Comparison of ENCODE assay signal across 8 cellular contexts in the genomic region with DNA sequence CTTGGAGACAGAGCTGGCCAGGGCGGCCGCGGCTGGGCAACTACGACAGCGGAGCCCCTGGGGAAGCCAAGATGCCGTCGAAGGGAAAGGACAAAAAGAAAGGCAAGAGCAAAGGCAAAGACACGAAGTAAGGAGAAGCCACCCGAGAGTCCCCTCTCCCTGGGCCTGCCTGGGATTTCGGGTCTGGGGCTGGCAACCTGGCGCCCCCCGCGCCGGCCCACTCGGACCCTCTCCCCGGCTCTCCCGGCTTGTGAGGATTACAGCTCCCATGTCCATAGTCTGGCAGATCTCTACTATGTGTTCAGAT. TPM values are rescaled to one million over a fixed set of nuclear protein-coding genes. Genes with fewer than 3 reads are reported as not detected.
DNase-seq lines count a peak whose midpoint lies in the region; TF ChIP-seq lines count a peak whose summit lies in the region.

No MANE protein-coding gene starts in this region.

- peak overlapping the region; percentile 94 to 99 (median 98) for H3K27ac Mint-ChIP-seq in CD4-positive, alpha-beta memory T cell
- H3K27ac Mint-ChIP-seq in neural crest cell (ENCODE audit: unreplicated experiment), result peak overlapping the region; percentile 63

- no peaks in the 10 kb centered on the region for H3K9me3 ChIP-seq in CD4-positive, alpha-beta memory T cell (ENCODE audit: control insufficient read depth in 1 of 2, low read length in 2 of 2)
- H3K9me3 ChIP-seq in duodenal mucosa (ENCODE audit: control insufficient read depth in 1 of 2, low read length in 2 of 2), result no peaks in the 10 kb centered on the region

- peaks cover 0 to 5% of the 10 kb centered on the region in 2 donors for H3K36me3 Mint-ChIP-seq in CD4-positive, alpha-beta memory T cell
- no peaks in the 10 kb centered on the region for H3K36me3 Mint-ChIP-seq in neural crest cell (ENCODE audit: low read depth)

- peak overlapping the region; percentile 63 to 97 for H3K9ac ChIP-seq in duodenal mucosa (ENCODE audit: low read depth in 1 of 2, low read length in 2 of 2)

- no peak for DNase-seq in CD4-positive, alpha-beta memory T cell
- DNase-seq in LNCaP clone FGC (ENCODE audit: low read depth) (no peak), neural crest cell (ENCODE audit: low read depth, low spot score) (no peak), NCI-H524 (lab: John Stamatoyannopoulos, UW) (no peak), cerebellum (ENCODE audit: low spot score) (no peak), NCI-H510A (lab: John Stamatoyannopoulos, UW) (no peak), pons (ENCODE audit: low spot score) (no peak)

- H3K9me3 Mint-ChIP-seq in CD4-positive, alpha-beta memory T cell, result no peaks in the 10 kb centered on the region
- no peaks in the 10 kb centered on the region for H3K9me3 Mint-ChIP-seq in neural crest cell

- H3K36me3 ChIP-seq in CD4-positive, alpha-beta memory T cell (ENCODE audit: insufficient read depth, low read length), result no peaks in the 10 kb centered on the region
- H3K36me3 ChIP-seq in duodenal mucosa (ENCODE audit: control insufficient read depth in 1 of 2, insufficient read depth in 2 of 2, low read length in 2 of 2), result no peaks in the 10 kb centered on the region

- CTCF ChIA-PET in CD4-positive, alpha-beta memory T cell (lab: Charles Lee; ENCODE audit: partially characterized antibody), result interaction anchor here (1.4 to 1.5 kb wide), 2 partner anchors 10 to 69 kb away, joined by 3 to 4 read pairs; a partner anchor contains a TSS

- intact Hi-C loops in CD4-positive, alpha-beta memory T cell (cut with micrococcal nuclease), result loop anchor here (1.0 to 2.0 kb wide), 3 partner anchors 65 to 529 kb away; a partner anchor contains a TSS

- no peaks in the 10 kb centered on the region for H3K27me3 Mint-ChIP-seq in CD4-positive, alpha-beta memory T cell
- no peaks in the 10 kb centered on the region for H3K27me3 Mint-ChIP-seq in neural crest cell (ENCODE audit: low read depth)

- peak overlapping the region; percentile 92 for H3K27ac ChIP-seq in CD4-positive, alpha-beta memory T cell (ENCODE audit: low read depth, low read length)
- peak overlapping the region; percentile 66 for H3K27ac ChIP-seq in duodenal mucosa (ENCODE audit: low read depth, low read length)

- no peak for TF ChIP-seq CTCF in LNCaP clone FGC (IDR thresholded peaks at IDR 0.05; ENCODE audit: control insufficient read depth, extremely low read depth, insufficient read depth)
- no peak for TF ChIP-seq CTCF in neural crest cell (conservative IDR thresholded peaks at IDR 0.05)

- peaks cover 6 to 22% (median 11%) of the 10 kb centered on the region in 4 donors for H3K4me1 Mint-ChIP-seq in CD4-positive, alpha-beta memory T cell
- H3K4me1 Mint-ChIP-seq in neural crest cell, result peaks cover 20% of the 10 kb centered on the region

- no peaks in the 10 kb centered on the region for H3K27me3 ChIP-seq in CD4-positive, alpha-beta memory T cell (ENCODE audit: insufficient read depth, low read length)
- H3K27me3 ChIP-seq in duodenal mucosa (ENCODE audit: control insufficient read depth in 1 of 2, insufficient read depth in 2 of 2, low read length in 2 of 2), result no peaks in the 10 kb centered on the region

- H3K4me1 ChIP-seq in CD4-positive, alpha-beta memory T cell (ENCODE audit: insufficient read depth, low read length), result peaks cover 12% of the 10 kb centered on the region
- H3K4me1 ChIP-seq in duodenal mucosa (ENCODE audit: control insufficient read depth in 1 of 2, insufficient read depth in 2 of 2, low read length in 2 of 2), result peaks cover 5 to 6% of the 10 kb centered on the region in 2 donors

- peak overlapping the region; percentile 89 to 96 (median 93) for H3K4me3 Mint-ChIP-seq in CD4-positive, alpha-beta memory T cell
- peak overlapping the region; percentile 94 for H3K4me3 Mint-ChIP-seq in neural crest cell

- POLR2A ChIA-PET in CD4-positive, alpha-beta memory T cell (lab: Charles Lee; ENCODE audit: partially characterized antibody), result interaction anchor here (0.9 to 1.8 kb wide), 11 partner anchors 65 to 528 kb away, joined by 3 to 9 read pairs (median 6); a partner anchor contains a TSS

- H3K4me3 ChIP-seq in CD4-positive, alpha-beta memory T cell (ENCODE audit: low read length in 2 of 2), result peak overlapping the region in 1 of 2 donors; percentile 94
- H3K4me3 ChIP-seq in LNCaP clone FGC (ENCODE audit: low read depth, low read length), result peak overlapping the region; percentile 92
- peak overlapping the region; percentile 76 to 98 for H3K4me3 ChIP-seq in duodenal mucosa (ENCODE audit: low read depth in 1 of 2, low read length in 2 of 2)

RNA-seq across cellular contexts. Expression of a gene that starts 0.2 kb away (rescaled TPM):
- 1 to 10 TPM; 2.6 TPM for total RNA-seq in CD4-positive, alpha-beta memory T cell
- polyA plus RNA-seq in CD4-positive, alpha-beta memory T cell, result 1 to 10 TPM; 1.8 to 2.4 TPM
- total RNA-seq in neural crest cell (2.7 and 3.1 TPM in 2 replicates), cerebellum (15.2 TPM)

RNA-seq across cellular contexts. Expression of a gene that starts 0.3 kb away (rescaled TPM):
- 10 to 100 TPM; 15.0 to 16.2 TPM for total RNA-seq in CD4-positive, alpha-beta memory T cell
- polyA plus RNA-seq in CD4-positive, alpha-beta memory T cell, result 1 to 10 TPM; 2.8 to 4.4 TPM
- total RNA-seq in neural crest cell, result 9.5 and 9.7 TPM in 2 replicates
- total RNA-seq in cerebellum, result 8.9 TPM
